ENCODE assay signal across 1 cellular context in the genomic region with DNA sequence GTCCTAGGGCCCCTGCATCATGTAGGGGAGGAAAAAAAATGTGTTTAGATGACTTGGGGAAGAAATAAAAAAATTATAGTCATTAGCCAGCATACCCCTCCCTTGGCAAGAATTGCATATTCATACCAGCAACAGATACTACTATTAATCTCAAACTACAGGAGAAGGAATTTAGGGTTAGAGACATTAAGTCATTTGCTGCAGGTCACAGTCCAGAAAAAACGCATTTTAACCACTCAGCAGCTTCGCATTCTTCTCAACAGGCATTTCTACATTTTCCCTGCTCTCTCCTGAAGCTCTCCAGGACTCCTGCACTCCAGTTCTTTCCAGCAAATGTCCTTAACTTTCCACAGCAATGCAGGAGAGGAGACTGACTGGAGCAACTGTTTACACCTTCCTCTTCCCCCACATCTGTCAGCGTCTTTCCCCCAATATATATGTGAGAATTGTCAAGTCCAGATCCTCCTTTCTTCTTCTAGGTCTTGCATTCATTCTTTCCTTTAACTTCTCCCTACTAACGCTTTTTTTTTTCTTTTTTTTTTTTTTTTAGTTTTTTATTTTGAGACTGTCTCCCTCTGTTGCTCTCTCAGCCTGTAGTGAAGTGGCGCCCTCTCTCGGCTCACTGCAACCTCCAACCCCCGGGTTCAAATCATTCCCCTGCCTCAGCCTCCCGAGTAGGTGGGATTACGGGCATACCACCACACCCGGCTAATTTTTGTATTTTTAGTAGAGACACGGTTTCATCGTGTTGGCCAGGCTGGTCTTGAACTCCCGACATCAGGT.
TF ChIP-seq lines count a peak whose summit lies in the region.

No MANE protein-coding gene starts in this region.

TF ChIP-seq in HCT116, 20 proteins besides CTCF, POLR2A, EP300 and RAD21 (continued from another document):
- TF ChIP-seq, protein P1, sequence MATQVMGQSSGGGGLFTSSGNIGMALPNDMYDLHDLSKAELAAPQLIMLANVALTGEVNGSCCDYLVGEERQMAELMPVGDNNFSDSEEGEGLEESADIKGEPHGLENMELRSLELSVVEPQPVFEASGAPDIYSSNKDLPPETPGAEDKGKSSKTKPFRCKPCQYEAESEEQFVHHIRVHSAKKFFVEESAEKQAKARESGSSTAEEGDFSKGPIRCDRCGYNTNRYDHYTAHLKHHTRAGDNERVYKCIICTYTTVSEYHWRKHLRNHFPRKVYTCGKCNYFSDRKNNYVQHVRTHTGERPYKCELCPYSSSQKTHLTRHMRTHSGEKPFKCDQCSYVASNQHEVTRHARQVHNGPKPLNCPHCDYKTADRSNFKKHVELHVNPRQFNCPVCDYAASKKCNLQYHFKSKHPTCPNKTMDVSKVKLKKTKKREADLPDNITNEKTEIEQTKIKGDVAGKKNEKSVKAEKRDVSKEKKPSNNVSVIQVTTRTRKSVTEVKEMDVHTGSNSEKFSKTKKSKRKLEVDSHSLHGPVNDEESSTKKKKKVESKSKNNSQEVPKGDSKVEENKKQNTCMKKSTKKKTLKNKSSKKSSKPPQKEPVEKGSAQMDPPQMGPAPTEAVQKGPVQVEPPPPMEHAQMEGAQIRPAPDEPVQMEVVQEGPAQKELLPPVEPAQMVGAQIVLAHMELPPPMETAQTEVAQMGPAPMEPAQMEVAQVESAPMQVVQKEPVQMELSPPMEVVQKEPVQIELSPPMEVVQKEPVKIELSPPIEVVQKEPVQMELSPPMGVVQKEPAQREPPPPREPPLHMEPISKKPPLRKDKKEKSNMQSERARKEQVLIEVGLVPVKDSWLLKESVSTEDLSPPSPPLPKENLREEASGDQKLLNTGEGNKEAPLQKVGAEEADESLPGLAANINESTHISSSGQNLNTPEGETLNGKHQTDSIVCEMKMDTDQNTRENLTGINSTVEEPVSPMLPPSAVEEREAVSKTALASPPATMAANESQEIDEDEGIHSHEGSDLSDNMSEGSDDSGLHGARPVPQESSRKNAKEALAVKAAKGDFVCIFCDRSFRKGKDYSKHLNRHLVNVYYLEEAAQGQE (IDR thresholded peaks at IDR 0.05; ENCODE audit: low read depth), result no peak
- no peak for TF ChIP-seq ZFX (IDR thresholded peaks at IDR 0.05)
TF ChIP-seq in HCT116: peak in this region for 0.
